ENCODE assay signal across 1 cellular context in the genomic region with DNA sequence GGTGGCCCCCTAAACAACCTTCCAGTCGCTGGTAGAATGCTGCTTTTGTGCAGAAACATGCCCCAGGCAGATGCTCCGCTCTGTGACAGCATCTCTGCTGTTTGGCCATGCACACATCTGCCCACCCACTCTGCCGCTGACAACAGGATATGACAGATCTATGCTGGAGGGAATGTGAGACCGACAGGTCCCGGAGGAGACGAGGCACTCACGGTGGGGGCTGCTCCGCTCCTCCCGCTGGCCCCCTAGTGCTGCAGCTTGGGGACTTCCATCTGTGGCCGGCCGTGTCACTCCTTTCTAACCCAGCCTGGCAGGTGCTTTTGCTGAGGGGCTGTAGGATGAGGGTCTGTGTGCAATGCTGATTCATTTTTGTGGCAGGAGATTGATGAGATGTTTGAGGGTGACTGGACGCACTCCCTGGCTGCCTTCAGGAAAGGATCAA.
A peak's percentile ranks its signal among the peaks of the same experiment; 100 is the strongest.
TF ChIP-seq lines count a peak whose summit lies in the region.

No MANE protein-coding gene starts in this region.

TF ChIP-seq in GM12878, 131 proteins besides CTCF, POLR2A, EP300 and RAD21 (continued from another document and continues in another):
- TF ChIP-seq, protein P1, sequence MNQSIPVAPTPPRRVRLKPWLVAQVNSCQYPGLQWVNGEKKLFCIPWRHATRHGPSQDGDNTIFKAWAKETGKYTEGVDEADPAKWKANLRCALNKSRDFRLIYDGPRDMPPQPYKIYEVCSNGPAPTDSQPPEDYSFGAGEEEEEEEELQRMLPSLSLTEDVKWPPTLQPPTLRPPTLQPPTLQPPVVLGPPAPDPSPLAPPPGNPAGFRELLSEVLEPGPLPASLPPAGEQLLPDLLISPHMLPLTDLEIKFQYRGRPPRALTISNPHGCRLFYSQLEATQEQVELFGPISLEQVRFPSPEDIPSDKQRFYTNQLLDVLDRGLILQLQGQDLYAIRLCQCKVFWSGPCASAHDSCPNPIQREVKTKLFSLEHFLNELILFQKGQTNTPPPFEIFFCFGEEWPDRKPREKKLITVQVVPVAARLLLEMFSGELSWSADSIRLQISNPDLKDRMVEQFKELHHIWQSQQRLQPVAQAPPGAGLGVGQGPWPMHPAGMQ (IDR thresholded peaks at IDR 0.05; ENCODE audit: borderline replicate concordance): no peak
- TF ChIP-seq ESRRA (IDR thresholded peaks at IDR 0.05; ENCODE audit: low read length) (no peak), ZNF384 (IDR thresholded peaks at IDR 0.05; ENCODE audit: borderline replicate concordance, low read depth, low read length) (no peak), CHD1 (IDR thresholded peaks at IDR 0.05; ENCODE audit: low read depth, low read length) (no peak), ZSCAN29 (IDR thresholded peaks at IDR 0.05) (no peak), ZZZ3 (IDR thresholded peaks at IDR 0.05; ENCODE audit: control insufficient read depth, insufficient read length, low read depth) (no peak), BCL11A (IDR thresholded peaks at IDR 0.05; ENCODE audit: low read depth, low read length) (no peak), HDAC2 (IDR thresholded peaks at IDR 0.05) (no peak), HCFC1 (IDR thresholded peaks at IDR 0.05; ENCODE audit: low read length) (no peak), BMI1 (IDR thresholded peaks at IDR 0.05; ENCODE audit: borderline replicate concordance) (no peak), TBL1XR1 (IDR thresholded peaks at IDR 0.05; ENCODE audit: low read depth, low read length) (no peak), KLF5 (IDR thresholded peaks at IDR 0.05; ENCODE audit: partially characterized antibody) (no peak), CEBPB (IDR thresholded peaks at IDR 0.05; ENCODE audit: borderline replicate concordance in 1 of 2, low read depth in 2 of 2, low read length in 2 of 2) (no peak), ZNF207 (IDR thresholded peaks at IDR 0.05; ENCODE audit: borderline replicate concordance) (no peak), RBBP5 (conservative IDR thresholded peaks at IDR 0.05) (no peak), RFX5 (IDR thresholded peaks at IDR 0.05; ENCODE audit: low read depth, low read length) (no peak), GATAD2B (conservative IDR thresholded peaks at IDR 0.05; ENCODE audit: low read depth) (peak; percentile 60; the same call in 1 of the 2 replicates), DPF2 (IDR thresholded peaks at IDR 0.05) (peak; percentile 80), RELA (IDR thresholded peaks at IDR 0.05; ENCODE audit: borderline replicate concordance, partially characterized antibody) (peak; percentile 82), SIN3A (IDR thresholded peaks at IDR 0.05; ENCODE audit: low read depth, low read length) (no peak), YBX1 (IDR thresholded peaks at IDR 0.05) (no peak), SMC3 (IDR thresholded peaks at IDR 0.05; ENCODE audit: borderline replicate concordance, low read length) (no peak), SREBF2 (IDR thresholded peaks at IDR 0.05; ENCODE audit: low read length) (no peak), ETV6 (conservative IDR thresholded peaks at IDR 0.05 in 1 of 2, IDR thresholded peaks at IDR 0.05 in 1 of 2; ENCODE audit: borderline replicate concordance in 1 of 2, low read depth in 1 of 2) (no peak), MXI1 (IDR thresholded peaks at IDR 0.05; ENCODE audit: low read depth, low read length) (no peak), MYC (IDR thresholded peaks at IDR 0.05; ENCODE audit: insufficient read depth, insufficient read length, insufficient replicate concordance, low read length, severe bottlenecking) (no peak), ZBED1 (IDR thresholded peaks at IDR 0.05; ENCODE audit: borderline replicate concordance) (no peak), NFYA (IDR thresholded peaks at IDR 0.05; ENCODE audit: borderline replicate concordance, low read depth, low read length) (no peak), SPI1 (IDR thresholded peaks at IDR 0.05; ENCODE audit: borderline replicate concordance, insufficient read depth, low read depth, low read length) (no peak), NFIC (IDR thresholded peaks at IDR 0.05; ENCODE audit: low read depth, low read length) (no peak), RUNX3 (IDR thresholded peaks at IDR 0.05; ENCODE audit: low read length) (peak; percentile 58; the same call in 1 of the 2 replicates), RB1 (IDR thresholded peaks at IDR 0.05; ENCODE audit: borderline replicate concordance) (no peak), STAT3 (IDR thresholded peaks at IDR 0.05; ENCODE audit: low read depth, low read length) (no peak)
- TF ChIP-seq, protein P2, sequence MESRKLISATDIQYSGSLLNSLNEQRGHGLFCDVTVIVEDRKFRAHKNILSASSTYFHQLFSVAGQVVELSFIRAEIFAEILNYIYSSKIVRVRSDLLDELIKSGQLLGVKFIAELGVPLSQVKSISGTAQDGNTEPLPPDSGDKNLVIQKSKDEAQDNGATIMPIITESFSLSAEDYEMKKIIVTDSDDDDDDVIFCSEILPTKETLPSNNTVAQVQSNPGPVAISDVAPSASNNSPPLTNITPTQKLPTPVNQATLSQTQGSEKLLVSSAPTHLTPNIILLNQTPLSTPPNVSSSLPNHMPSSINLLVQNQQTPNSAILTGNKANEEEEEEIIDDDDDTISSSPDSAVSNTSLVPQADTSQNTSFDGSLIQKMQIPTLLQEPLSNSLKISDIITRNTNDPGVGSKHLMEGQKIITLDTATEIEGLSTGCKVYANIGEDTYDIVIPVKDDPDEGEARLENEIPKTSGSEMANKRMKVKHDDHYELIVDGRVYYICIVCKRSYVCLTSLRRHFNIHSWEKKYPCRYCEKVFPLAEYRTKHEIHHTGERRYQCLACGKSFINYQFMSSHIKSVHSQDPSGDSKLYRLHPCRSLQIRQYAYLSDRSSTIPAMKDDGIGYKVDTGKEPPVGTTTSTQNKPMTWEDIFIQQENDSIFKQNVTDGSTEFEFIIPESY (IDR thresholded peaks at IDR 0.05): no peak
- TF ChIP-seq, protein P3, sequence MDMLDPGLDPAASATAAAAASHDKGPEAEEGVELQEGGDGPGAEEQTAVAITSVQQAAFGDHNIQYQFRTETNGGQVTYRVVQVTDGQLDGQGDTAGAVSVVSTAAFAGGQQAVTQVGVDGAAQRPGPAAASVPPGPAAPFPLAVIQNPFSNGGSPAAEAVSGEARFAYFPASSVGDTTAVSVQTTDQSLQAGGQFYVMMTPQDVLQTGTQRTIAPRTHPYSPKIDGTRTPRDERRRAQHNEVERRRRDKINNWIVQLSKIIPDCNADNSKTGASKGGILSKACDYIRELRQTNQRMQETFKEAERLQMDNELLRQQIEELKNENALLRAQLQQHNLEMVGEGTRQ (IDR thresholded peaks at IDR 0.05; ENCODE audit: borderline replicate concordance, low read depth, low read length): no peak
- TF ChIP-seq, protein P4, sequence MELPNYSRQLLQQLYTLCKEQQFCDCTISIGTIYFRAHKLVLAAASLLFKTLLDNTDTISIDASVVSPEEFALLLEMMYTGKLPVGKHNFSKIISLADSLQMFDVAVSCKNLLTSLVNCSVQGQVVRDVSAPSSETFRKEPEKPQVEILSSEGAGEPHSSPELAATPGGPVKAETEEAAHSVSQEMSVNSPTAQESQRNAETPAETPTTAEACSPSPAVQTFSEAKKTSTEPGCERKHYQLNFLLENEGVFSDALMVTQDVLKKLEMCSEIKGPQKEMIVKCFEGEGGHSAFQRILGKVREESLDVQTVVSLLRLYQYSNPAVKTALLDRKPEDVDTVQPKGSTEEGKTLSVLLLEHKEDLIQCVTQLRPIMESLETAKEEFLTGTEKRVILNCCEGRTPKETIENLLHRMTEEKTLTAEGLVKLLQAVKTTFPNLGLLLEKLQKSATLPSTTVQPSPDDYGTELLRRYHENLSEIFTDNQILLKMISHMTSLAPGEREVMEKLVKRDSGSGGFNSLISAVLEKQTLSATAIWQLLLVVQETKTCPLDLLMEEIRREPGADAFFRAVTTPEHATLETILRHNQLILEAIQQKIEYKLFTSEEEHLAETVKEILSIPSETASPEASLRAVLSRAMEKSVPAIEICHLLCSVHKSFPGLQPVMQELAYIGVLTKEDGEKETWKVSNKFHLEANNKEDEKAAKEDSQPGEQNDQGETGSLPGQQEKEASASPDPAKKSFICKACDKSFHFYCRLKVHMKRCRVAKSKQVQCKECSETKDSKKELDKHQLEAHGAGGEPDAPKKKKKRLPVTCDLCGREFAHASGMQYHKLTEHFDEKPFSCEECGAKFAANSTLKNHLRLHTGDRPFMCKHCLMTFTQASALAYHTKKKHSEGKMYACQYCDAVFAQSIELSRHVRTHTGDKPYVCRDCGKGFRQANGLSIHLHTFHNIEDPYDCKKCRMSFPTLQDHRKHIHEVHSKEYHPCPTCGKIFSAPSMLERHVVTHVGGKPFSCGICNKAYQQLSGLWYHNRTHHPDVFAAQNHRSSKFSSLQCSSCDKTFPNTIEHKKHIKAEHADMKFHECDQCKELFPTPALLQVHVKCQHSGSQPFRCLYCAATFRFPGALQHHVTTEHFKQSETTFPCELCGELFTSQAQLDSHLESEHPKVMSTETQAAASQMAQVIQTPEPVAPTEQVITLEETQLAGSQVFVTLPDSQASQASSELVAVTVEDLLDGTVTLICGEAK (IDR thresholded peaks at IDR 0.05; ENCODE audit: borderline replicate concordance): no peak
- TF ChIP-seq, protein P5, sequence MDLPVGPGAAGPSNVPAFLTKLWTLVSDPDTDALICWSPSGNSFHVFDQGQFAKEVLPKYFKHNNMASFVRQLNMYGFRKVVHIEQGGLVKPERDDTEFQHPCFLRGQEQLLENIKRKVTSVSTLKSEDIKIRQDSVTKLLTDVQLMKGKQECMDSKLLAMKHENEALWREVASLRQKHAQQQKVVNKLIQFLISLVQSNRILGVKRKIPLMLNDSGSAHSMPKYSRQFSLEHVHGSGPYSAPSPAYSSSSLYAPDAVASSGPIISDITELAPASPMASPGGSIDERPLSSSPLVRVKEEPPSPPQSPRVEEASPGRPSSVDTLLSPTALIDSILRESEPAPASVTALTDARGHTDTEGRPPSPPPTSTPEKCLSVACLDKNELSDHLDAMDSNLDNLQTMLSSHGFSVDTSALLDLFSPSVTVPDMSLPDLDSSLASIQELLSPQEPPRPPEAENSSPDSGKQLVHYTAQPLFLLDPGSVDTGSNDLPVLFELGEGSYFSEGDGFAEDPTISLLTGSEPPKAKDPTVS (IDR thresholded peaks at IDR 0.05; ENCODE audit: low read depth, low read length): no peak
- TF ChIP-seq, protein P6, sequence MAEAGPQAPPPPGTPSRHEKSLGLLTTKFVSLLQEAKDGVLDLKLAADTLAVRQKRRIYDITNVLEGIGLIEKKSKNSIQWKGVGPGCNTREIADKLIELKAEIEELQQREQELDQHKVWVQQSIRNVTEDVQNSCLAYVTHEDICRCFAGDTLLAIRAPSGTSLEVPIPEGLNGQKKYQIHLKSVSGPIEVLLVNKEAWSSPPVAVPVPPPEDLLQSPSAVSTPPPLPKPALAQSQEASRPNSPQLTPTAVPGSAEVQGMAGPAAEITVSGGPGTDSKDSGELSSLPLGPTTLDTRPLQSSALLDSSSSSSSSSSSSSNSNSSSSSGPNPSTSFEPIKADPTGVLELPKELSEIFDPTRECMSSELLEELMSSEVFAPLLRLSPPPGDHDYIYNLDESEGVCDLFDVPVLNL (IDR thresholded peaks at IDR 0.05; ENCODE audit: low read depth, low read length): no peak
- TF ChIP-seq, protein P7, sequence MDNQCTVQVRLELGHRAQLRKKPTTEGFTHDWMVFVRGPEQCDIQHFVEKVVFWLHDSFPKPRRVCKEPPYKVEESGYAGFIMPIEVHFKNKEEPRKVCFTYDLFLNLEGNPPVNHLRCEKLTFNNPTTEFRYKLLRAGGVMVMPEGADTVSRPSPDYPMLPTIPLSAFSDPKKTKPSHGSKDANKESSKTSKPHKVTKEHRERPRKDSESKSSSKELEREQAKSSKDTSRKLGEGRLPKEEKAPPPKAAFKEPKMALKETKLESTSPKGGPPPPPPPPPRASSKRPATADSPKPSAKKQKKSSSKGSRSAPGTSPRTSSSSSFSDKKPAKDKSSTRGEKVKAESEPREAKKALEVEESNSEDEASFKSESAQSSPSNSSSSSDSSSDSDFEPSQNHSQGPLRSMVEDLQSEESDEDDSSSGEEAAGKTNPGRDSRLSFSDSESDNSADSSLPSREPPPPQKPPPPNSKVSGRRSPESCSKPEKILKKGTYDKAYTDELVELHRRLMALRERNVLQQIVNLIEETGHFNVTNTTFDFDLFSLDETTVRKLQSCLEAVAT (IDR thresholded peaks at IDR 0.05): peak; percentile 55; the same call in 1 of the 2 replicates
- TF ChIP-seq, protein P8, sequence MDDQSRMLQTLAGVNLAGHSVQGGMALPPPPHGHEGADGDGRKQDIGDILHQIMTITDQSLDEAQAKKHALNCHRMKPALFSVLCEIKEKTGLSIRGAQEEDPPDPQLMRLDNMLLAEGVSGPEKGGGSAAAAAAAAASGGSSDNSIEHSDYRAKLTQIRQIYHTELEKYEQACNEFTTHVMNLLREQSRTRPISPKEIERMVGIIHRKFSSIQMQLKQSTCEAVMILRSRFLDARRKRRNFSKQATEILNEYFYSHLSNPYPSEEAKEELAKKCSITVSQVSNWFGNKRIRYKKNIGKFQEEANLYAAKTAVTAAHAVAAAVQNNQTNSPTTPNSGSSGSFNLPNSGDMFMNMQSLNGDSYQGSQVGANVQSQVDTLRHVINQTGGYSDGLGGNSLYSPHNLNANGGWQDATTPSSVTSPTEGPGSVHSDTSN (IDR thresholded peaks at IDR 0.05; ENCODE audit: insufficient replicate concordance, low read depth, low read length): no peak
- TF ChIP-seq, protein P9, sequence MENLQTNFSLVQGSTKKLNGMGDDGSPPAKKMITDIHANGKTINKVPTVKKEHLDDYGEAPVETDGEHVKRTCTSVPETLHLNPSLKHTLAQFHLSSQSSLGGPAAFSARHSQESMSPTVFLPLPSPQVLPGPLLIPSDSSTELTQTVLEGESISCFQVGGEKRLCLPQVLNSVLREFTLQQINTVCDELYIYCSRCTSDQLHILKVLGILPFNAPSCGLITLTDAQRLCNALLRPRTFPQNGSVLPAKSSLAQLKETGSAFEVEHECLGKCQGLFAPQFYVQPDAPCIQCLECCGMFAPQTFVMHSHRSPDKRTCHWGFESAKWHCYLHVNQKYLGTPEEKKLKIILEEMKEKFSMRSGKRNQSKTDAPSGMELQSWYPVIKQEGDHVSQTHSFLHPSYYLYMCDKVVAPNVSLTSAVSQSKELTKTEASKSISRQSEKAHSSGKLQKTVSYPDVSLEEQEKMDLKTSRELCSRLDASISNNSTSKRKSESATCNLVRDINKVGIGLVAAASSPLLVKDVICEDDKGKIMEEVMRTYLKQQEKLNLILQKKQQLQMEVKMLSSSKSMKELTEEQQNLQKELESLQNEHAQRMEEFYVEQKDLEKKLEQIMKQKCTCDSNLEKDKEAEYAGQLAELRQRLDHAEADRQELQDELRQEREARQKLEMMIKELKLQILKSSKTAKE (IDR thresholded peaks at IDR 0.05; ENCODE audit: low read depth, poor library complexity, severe bottlenecking): no peak
- TF ChIP-seq, protein P10, sequence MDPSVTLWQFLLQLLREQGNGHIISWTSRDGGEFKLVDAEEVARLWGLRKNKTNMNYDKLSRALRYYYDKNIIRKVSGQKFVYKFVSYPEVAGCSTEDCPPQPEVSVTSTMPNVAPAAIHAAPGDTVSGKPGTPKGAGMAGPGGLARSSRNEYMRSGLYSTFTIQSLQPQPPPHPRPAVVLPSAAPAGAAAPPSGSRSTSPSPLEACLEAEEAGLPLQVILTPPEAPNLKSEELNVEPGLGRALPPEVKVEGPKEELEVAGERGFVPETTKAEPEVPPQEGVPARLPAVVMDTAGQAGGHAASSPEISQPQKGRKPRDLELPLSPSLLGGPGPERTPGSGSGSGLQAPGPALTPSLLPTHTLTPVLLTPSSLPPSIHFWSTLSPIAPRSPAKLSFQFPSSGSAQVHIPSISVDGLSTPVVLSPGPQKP (IDR thresholded peaks at IDR 0.05; ENCODE audit: low read depth, low read length): no peak
